Comparison of ENCODE assay signal across 1 cellular context in the genomic region with DNA sequence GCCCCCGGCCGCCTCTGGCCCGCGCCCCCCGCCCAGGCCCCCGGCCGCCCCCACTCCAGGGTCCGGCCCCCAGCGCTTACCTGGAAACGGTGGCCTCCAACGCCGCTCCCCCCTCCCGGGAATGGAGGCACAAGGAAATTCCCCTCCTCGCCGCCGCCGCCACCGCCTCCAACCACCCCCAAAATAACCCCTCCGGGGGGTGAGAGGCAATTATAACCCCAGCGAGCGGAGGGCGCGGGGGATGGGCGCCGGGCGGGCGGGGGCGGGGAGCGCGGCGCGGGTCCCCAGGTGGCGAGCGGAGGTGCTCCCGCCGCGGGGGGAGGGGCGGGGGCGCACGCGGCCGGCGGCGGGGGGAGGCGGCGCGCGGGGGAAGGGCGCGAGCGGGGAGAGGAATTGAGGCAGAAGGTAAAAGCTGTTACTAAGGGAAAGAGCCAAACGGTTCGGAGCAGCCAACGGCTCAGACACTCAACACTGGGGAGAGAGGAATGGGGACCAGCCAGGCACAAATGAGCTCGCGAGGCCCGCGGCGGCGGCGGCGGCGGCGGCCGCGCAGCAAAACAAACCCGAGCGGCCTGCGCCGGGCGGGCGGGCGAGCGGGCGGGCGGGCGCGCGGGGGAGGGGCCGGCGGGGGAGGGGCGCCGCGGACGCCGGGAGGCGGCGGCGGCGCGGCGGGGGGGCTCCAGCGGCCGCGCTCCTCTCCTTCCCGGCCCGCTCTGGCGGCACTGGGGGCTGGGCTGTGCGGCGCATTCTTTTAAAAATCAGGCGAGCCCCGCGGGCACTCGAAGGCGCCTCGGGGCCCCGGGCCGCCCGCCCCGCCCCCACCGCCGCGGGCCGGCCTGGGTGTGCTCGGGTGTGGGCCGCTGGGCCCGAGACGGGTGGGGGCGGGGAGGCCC.
TF ChIP-seq lines count a peak whose summit lies in the region.

Gene TBL1XR1 (minus strand): TSS at position 442 of the 893 bp plus-strand sequence. CDS start 132,505 bp downstream, outside the sequence.

TF ChIP-seq in K562, 482 proteins besides CTCF, POLR2A, EP300 and RAD21 (continued from another document and continues in another):
- no peak for TF ChIP-seq TCFL5 (CRISPR knock-in tag; conservative IDR thresholded peaks at IDR 0.05)
- no peak for TF ChIP-seq TAL1 (IDR thresholded peaks at IDR 0.05)
- TF ChIP-seq SRF (CRISPR knock-in tag; IDR thresholded peaks at IDR 0.05), result no peak
- no peak for TF ChIP-seq ZNF311 (CRISPR knock-in tag; IDR thresholded peaks at IDR 0.05)
- TF ChIP-seq MEF2A (IDR thresholded peaks at IDR 0.05; ENCODE audit: control insufficient read depth, low read depth, low read length), result peak; percentile 53; the same call in 1 of the 2 replicates
- no peak for TF ChIP-seq PRMT5 (CRISPR knock-in tag; IDR thresholded peaks at IDR 0.05)
- peak; percentile 91 for TF ChIP-seq CXXC5 (CRISPR knock-in tag; IDR thresholded peaks at IDR 0.05)
- TF ChIP-seq E2F1 (CRISPR knock-in tag; IDR thresholded peaks at IDR 0.05), result no peak
- TF ChIP-seq ZNF551 (CRISPR knock-in tag; IDR thresholded peaks at IDR 0.05), result no peak
- TF ChIP-seq FOXA1 (IDR thresholded peaks at IDR 0.05; ENCODE audit: borderline replicate concordance), result no peak
- no peak for TF ChIP-seq AFF4 (CRISPR knock-in tag; IDR thresholded peaks at IDR 0.05)
- TF ChIP-seq, protein P1, sequence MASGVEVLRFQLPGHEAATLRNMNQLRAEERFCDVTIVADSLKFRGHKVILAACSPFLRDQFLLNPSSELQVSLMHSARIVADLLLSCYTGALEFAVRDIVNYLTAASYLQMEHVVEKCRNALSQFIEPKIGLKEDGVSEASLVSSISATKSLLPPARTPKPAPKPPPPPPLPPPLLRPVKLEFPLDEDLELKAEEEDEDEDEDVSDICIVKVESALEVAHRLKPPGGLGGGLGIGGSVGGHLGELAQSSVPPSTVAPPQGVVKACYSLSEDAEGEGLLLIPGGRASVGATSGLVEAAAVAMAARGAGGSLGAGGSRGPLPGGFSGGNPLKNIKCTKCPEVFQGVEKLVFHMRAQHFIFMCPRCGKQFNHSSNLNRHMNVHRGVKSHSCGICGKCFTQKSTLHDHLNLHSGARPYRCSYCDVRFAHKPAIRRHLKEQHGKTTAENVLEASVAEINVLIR (CRISPR knock-in tag; IDR thresholded peaks at IDR 0.05), result no peak
- TF ChIP-seq GATAD2B (IDR thresholded peaks at IDR 0.05; ENCODE audit: borderline replicate concordance), result peak; percentile 76; the same call in 1 of the 2 replicates
- TF ChIP-seq NCOR1 (IDR thresholded peaks at IDR 0.05), result peak; percentile 77
- TF ChIP-seq PYGO2 (tag; IDR thresholded peaks at IDR 0.05), result no peak
- no peak for TF ChIP-seq XRCC3 (IDR thresholded peaks at IDR 0.05)
- TF ChIP-seq PCBP2 (IDR thresholded peaks at IDR 0.05; ENCODE audit: low read depth, low read length, poor library complexity, severe bottlenecking), result no peak
- TF ChIP-seq, protein P2, sequence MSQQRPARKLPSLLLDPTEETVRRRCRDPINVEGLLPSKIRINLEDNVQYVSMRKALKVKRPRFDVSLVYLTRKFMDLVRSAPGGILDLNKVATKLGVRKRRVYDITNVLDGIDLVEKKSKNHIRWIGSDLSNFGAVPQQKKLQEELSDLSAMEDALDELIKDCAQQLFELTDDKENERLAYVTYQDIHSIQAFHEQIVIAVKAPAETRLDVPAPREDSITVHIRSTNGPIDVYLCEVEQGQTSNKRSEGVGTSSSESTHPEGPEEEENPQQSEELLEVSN (IDR thresholded peaks at IDR 0.05; ENCODE audit: borderline replicate concordance in 1 of 2, extremely low read depth in 1 of 2, insufficient read depth in 1 of 2, insufficient read length in 1 of 2, low read depth in 1 of 2, low read length in 1 of 2, poor library complexity in 1 of 2, severe bottlenecking in 1 of 2), result no peak
- no peak for TF ChIP-seq STAT5B (CRISPR knock-in tag; IDR thresholded peaks at IDR 0.05)
- TF ChIP-seq BRD9 (IDR thresholded peaks at IDR 0.05; ENCODE audit: low read depth, partially characterized antibody), result no peak
- TF ChIP-seq TEAD4 (IDR thresholded peaks at IDR 0.05; ENCODE audit: low read length), result no peak
- no peak for TF ChIP-seq TEAD4 (CRISPR knock-in tag; IDR thresholded peaks at IDR 0.05; ENCODE audit: borderline replicate concordance)
- TF ChIP-seq LCOR (CRISPR knock-in tag; IDR thresholded peaks at IDR 0.05), result no peak
- no peak for TF ChIP-seq ZNF23 (CRISPR knock-in tag; IDR thresholded peaks at IDR 0.05)
- peak; percentile 94 for TF ChIP-seq ZBTB7A (IDR thresholded peaks at IDR 0.05; ENCODE audit: borderline replicate concordance, control insufficient read depth, low read depth, low read length)
- peak in 1 of 2 experiments; percentile 69; a peak in 2 of 4 replicates for TF ChIP-seq BCLAF1 (IDR thresholded peaks at IDR 0.05; ENCODE audit: borderline replicate concordance in 1 of 2, control insufficient read depth in 1 of 2, low read depth in 2 of 2, low read length in 1 of 2)
- TF ChIP-seq IRF2 (CRISPR knock-in tag; IDR thresholded peaks at IDR 0.05), result no peak
- TF ChIP-seq RBM17 (IDR thresholded peaks at IDR 0.05; ENCODE audit: borderline replicate concordance, low read depth, low read length), result no peak
- no peak for TF ChIP-seq POLR3G (IDR thresholded peaks at IDR 0.05; ENCODE audit: extremely low read depth, insufficient read length, insufficient replicate concordance)
- TF ChIP-seq ZNF263 (CRISPR knock-in tag; IDR thresholded peaks at IDR 0.05; ENCODE audit: borderline replicate concordance), result no peak
- TF ChIP-seq TGIF2 (CRISPR knock-in tag; IDR thresholded peaks at IDR 0.05), result no peak
- TF ChIP-seq, protein P3, sequence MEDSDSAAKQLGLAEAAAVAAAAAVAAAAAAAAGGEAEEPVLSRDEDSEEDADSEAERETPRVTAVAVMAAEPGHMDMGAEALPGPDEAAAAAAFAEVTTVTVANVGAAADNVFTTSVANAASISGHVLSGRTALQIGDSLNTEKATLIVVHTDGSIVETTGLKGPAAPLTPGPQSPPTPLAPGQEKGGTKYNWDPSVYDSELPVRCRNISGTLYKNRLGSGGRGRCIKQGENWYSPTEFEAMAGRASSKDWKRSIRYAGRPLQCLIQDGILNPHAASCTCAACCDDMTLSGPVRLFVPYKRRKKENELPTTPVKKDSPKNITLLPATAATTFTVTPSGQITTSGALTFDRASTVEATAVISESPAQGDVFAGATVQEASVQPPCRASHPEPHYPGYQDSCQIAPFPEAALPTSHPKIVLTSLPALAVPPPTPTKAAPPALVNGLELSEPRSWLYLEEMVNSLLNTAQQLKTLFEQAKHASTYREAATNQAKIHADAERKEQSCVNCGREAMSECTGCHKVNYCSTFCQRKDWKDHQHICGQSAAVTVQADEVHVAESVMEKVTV (CRISPR knock-in tag; IDR thresholded peaks at IDR 0.05), result no peak
- TF ChIP-seq PHB (CRISPR knock-in tag; IDR thresholded peaks at IDR 0.05), result no peak
- no peak for TF ChIP-seq RFX1 (IDR thresholded peaks at IDR 0.05)
- peak; percentile 56; the same call in 1 of the 2 replicates for TF ChIP-seq ZFX (CRISPR knock-in tag; IDR thresholded peaks at IDR 0.05)
- no peak for TF ChIP-seq ZBTB17 (CRISPR knock-in tag; IDR thresholded peaks at IDR 0.05)
- TF ChIP-seq E4F1 (CRISPR knock-in tag; IDR thresholded peaks at IDR 0.05; ENCODE audit: borderline replicate concordance), result no peak
- TF ChIP-seq ZNF699 (CRISPR knock-in tag; IDR thresholded peaks at IDR 0.05; ENCODE audit: insufficient replicate concordance), result no peak
- no peak for TF ChIP-seq KLF10 (CRISPR knock-in tag; IDR thresholded peaks at IDR 0.05)
- TF ChIP-seq HOXB6 (CRISPR knock-in tag; IDR thresholded peaks at IDR 0.05; ENCODE audit: borderline replicate concordance), result no peak
- no peak for TF ChIP-seq ETV1 (tag; conservative IDR thresholded peaks at IDR 0.05; ENCODE audit: low read depth)
- peak; percentile 46; the same call in 1 of the 2 replicates for TF ChIP-seq JUND (IDR thresholded peaks at IDR 0.05; ENCODE audit: borderline replicate concordance, low read depth, low read length)
- TF ChIP-seq JUND (tag; IDR thresholded peaks at IDR 0.05; ENCODE audit: borderline replicate concordance, low read depth, low read length), result no peak; the same call in 2 of the 3 replicates
- 0 out of 2 replicates have a peak, but pooled peaks have one; percentile 20 for TF ChIP-seq CBFA2T3 (IDR thresholded peaks at IDR 0.05)
- TF ChIP-seq ELF1 (tag; IDR thresholded peaks at IDR 0.05), result peak; percentile 33; the same call in 1 of the 2 replicates
- no peak for TF ChIP-seq ZNF79 (CRISPR knock-in tag; IDR thresholded peaks at IDR 0.05; ENCODE audit: low read depth)
- no peak for TF ChIP-seq ATF2 (CRISPR knock-in tag; IDR thresholded peaks at IDR 0.05)
